In the genomic region with DNA sequence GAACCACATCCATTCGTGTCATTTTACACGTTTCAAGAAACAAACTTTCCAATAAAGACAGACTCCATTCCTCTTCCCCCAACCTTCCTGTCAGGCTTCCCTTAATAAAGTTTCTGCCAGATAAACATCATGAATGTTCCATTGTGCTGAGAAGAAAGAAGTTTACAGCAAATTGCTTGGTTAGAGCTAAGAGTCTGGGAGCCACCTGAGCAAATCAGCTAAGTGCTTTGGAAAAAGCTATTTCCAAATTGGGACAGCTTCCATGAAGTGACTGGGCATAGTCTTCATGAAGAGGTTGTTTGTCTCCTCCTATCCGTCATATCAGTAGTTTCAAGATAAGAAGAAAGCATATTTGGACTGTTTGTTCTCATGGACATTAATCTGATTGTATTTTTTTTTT, we compare ENCODE assay signal across 3 cellular contexts.
TF ChIP-seq lines count a peak whose summit lies in the region.

No MANE protein-coding gene starts in this region.

TF ChIP-seq in SK-N-SH treated with all-trans-retinoic acid at 6 μM for 48 hours, 23 proteins besides CTCF, POLR2A, EP300 and RAD21:
- TF ChIP-seq SNAI2 (CRISPR knock-in tag; IDR thresholded peaks at IDR 0.05) (0 out of 2 replicates have a peak, but pooled peaks have one; percentile 42), RARB (CRISPR knock-in tag; IDR thresholded peaks at IDR 0.05) (no peak), ISL1 (CRISPR knock-in tag; IDR thresholded peaks at IDR 0.05) (peak; percentile 89), TOX (CRISPR knock-in tag; IDR thresholded peaks at IDR 0.05; ENCODE audit: borderline replicate concordance) (no peak)
TF ChIP-seq in SK-N-SH treated with all-trans-retinoic acid at 6 μM for 48 hours: peak in this region for 2.

TF ChIP-seq in SK-N-SH, 30 proteins besides CTCF, POLR2A, EP300 and RAD21:
- TF ChIP-seq TCF12 (IDR thresholded peaks at IDR 0.05), result no peak
- no peak for TF ChIP-seq FOXJ3 (CRISPR knock-in tag; IDR thresholded peaks at IDR 0.05)
- TF ChIP-seq RXRA (IDR thresholded peaks at IDR 0.05; ENCODE audit: borderline replicate concordance, low read depth), result no peak
- TF ChIP-seq CHD2 (IDR thresholded peaks at IDR 0.05; ENCODE audit: low read length, partially characterized antibody), result no peak
- TF ChIP-seq GABPA (IDR thresholded peaks at IDR 0.05; ENCODE audit: low read depth), result no peak
- no peak for TF ChIP-seq TAF1 (IDR thresholded peaks at IDR 0.05; ENCODE audit: borderline replicate concordance, low read depth, low read length)
- no peak for TF ChIP-seq YY1 (IDR thresholded peaks at IDR 0.05; ENCODE audit: low read depth)
- TF ChIP-seq RFX5 (IDR thresholded peaks at IDR 0.05; ENCODE audit: low read length), result no peak
- no peak for TF ChIP-seq FOXM1 (IDR thresholded peaks at IDR 0.05; ENCODE audit: low read depth)
- TF ChIP-seq TEAD4 (IDR thresholded peaks at IDR 0.05; ENCODE audit: borderline replicate concordance, insufficient read depth), result no peak
- no peak for TF ChIP-seq SMC3 (IDR thresholded peaks at IDR 0.05; ENCODE audit: low read depth, low read length)
- TF ChIP-seq, protein P1, sequence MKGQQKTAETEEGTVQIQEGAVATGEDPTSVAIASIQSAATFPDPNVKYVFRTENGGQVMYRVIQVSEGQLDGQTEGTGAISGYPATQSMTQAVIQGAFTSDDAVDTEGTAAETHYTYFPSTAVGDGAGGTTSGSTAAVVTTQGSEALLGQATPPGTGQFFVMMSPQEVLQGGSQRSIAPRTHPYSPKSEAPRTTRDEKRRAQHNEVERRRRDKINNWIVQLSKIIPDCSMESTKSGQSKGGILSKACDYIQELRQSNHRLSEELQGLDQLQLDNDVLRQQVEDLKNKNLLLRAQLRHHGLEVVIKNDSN (IDR thresholded peaks at IDR 0.05; ENCODE audit: borderline replicate concordance, low read depth), result no peak
- no peak for TF ChIP-seq ELF1 (IDR thresholded peaks at IDR 0.05)
- TF ChIP-seq, protein P2, sequence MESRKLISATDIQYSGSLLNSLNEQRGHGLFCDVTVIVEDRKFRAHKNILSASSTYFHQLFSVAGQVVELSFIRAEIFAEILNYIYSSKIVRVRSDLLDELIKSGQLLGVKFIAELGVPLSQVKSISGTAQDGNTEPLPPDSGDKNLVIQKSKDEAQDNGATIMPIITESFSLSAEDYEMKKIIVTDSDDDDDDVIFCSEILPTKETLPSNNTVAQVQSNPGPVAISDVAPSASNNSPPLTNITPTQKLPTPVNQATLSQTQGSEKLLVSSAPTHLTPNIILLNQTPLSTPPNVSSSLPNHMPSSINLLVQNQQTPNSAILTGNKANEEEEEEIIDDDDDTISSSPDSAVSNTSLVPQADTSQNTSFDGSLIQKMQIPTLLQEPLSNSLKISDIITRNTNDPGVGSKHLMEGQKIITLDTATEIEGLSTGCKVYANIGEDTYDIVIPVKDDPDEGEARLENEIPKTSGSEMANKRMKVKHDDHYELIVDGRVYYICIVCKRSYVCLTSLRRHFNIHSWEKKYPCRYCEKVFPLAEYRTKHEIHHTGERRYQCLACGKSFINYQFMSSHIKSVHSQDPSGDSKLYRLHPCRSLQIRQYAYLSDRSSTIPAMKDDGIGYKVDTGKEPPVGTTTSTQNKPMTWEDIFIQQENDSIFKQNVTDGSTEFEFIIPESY (IDR thresholded peaks at IDR 0.05; ENCODE audit: borderline replicate concordance, low read depth), result no peak
- TF ChIP-seq POLR2AphosphoS5 (IDR thresholded peaks at IDR 0.05; ENCODE audit: low read depth, low read length), result no peak
- TF ChIP-seq MXI1 (IDR thresholded peaks at IDR 0.05; ENCODE audit: low read depth, low read length), result no peak
- TF ChIP-seq MEF2A (IDR thresholded peaks at IDR 0.05; ENCODE audit: borderline replicate concordance, low read depth), result no peak
- TF ChIP-seq RCOR1 (IDR thresholded peaks at IDR 0.05; ENCODE audit: low read length), result no peak

TF ChIP-seq in H1, 55 proteins besides CTCF, POLR2A, EP300 and RAD21:
- TF ChIP-seq SP4 (IDR thresholded peaks at IDR 0.05; ENCODE audit: low read length) (no peak), JUN (IDR thresholded peaks at IDR 0.05; ENCODE audit: low read depth, low read length) (no peak), SIRT6 (IDR thresholded peaks at IDR 0.05; ENCODE audit: low read length) (no peak), SUZ12 (IDR thresholded peaks at IDR 0.05; ENCODE audit: low read length) (no peak), SAP30 (IDR thresholded peaks at IDR 0.05; ENCODE audit: insufficient read depth, insufficient replicate concordance, low read length) (no peak), SP2 (IDR thresholded peaks at IDR 0.05; ENCODE audit: low read length) (no peak), FOSL1 (IDR thresholded peaks at IDR 0.05; ENCODE audit: insufficient read depth, low read depth, low read length) (no peak), RNF2 (IDR thresholded peaks at IDR 0.05; ENCODE audit: borderline replicate concordance, low read depth, low read length, missing control alignments, poor library complexity, severe bottlenecking) (no peak), BACH1 (IDR thresholded peaks at IDR 0.05; ENCODE audit: low read length) (no peak), SIN3A (conservative IDR thresholded peaks at IDR 0.05 in 1 of 2, IDR thresholded peaks at IDR 0.05 in 1 of 2; ENCODE audit: low read depth in 1 of 2, low read length in 2 of 2) (no peak), NRF1 (IDR thresholded peaks at IDR 0.05; ENCODE audit: low read depth, low read length) (no peak), TAF7 (optimal IDR thresholded peaks at IDR 0.05; ENCODE audit: borderline replicate concordance, low read depth, low read length) (no peak), EGR1 (IDR thresholded peaks at IDR 0.05; ENCODE audit: borderline replicate concordance, low read depth, low read length) (no peak), YY1 (IDR thresholded peaks at IDR 0.05; ENCODE audit: low read depth, low read length) (no peak)
- TF ChIP-seq, protein P3, sequence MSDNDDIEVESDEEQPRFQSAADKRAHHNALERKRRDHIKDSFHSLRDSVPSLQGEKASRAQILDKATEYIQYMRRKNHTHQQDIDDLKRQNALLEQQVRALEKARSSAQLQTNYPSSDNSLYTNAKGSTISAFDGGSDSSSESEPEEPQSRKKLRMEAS (IDR thresholded peaks at IDR 0.05), result no peak
- TF ChIP-seq, protein P4, sequence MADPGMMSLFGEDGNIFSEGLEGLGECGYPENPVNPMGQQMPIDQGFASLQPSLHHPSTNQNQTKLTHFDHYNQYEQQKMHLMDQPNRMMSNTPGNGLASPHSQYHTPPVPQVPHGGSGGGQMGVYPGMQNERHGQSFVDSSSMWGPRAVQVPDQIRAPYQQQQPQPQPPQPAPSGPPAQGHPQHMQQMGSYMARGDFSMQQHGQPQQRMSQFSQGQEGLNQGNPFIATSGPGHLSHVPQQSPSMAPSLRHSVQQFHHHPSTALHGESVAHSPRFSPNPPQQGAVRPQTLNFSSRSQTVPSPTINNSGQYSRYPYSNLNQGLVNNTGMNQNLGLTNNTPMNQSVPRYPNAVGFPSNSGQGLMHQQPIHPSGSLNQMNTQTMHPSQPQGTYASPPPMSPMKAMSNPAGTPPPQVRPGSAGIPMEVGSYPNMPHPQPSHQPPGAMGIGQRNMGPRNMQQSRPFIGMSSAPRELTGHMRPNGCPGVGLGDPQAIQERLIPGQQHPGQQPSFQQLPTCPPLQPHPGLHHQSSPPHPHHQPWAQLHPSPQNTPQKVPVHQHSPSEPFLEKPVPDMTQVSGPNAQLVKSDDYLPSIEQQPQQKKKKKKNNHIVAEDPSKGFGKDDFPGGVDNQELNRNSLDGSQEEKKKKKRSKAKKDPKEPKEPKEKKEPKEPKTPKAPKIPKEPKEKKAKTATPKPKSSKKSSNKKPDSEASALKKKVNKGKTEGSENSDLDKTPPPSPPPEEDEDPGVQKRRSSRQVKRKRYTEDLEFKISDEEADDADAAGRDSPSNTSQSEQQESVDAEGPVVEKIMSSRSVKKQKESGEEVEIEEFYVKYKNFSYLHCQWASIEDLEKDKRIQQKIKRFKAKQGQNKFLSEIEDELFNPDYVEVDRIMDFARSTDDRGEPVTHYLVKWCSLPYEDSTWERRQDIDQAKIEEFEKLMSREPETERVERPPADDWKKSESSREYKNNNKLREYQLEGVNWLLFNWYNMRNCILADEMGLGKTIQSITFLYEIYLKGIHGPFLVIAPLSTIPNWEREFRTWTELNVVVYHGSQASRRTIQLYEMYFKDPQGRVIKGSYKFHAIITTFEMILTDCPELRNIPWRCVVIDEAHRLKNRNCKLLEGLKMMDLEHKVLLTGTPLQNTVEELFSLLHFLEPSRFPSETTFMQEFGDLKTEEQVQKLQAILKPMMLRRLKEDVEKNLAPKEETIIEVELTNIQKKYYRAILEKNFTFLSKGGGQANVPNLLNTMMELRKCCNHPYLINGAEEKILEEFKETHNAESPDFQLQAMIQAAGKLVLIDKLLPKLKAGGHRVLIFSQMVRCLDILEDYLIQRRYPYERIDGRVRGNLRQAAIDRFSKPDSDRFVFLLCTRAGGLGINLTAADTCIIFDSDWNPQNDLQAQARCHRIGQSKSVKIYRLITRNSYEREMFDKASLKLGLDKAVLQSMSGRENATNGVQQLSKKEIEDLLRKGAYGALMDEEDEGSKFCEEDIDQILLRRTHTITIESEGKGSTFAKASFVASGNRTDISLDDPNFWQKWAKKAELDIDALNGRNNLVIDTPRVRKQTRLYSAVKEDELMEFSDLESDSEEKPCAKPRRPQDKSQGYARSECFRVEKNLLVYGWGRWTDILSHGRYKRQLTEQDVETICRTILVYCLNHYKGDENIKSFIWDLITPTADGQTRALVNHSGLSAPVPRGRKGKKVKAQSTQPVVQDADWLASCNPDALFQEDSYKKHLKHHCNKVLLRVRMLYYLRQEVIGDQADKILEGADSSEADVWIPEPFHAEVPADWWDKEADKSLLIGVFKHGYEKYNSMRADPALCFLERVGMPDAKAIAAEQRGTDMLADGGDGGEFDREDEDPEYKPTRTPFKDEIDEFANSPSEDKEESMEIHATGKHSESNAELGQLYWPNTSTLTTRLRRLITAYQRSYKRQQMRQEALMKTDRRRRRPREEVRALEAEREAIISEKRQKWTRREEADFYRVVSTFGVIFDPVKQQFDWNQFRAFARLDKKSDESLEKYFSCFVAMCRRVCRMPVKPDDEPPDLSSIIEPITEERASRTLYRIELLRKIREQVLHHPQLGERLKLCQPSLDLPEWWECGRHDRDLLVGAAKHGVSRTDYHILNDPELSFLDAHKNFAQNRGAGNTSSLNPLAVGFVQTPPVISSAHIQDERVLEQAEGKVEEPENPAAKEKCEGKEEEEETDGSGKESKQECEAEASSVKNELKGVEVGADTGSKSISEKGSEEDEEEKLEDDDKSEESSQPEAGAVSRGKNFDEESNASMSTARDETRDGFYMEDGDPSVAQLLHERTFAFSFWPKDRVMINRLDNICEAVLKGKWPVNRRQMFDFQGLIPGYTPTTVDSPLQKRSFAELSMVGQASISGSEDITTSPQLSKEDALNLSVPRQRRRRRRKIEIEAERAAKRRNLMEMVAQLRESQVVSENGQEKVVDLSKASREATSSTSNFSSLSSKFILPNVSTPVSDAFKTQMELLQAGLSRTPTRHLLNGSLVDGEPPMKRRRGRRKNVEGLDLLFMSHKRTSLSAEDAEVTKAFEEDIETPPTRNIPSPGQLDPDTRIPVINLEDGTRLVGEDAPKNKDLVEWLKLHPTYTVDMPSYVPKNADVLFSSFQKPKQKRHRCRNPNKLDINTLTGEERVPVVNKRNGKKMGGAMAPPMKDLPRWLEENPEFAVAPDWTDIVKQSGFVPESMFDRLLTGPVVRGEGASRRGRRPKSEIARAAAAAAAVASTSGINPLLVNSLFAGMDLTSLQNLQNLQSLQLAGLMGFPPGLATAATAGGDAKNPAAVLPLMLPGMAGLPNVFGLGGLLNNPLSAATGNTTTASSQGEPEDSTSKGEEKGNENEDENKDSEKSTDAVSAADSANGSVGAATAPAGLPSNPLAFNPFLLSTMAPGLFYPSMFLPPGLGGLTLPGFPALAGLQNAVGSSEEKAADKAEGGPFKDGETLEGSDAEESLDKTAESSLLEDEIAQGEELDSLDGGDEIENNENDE (IDR thresholded peaks at IDR 0.05; ENCODE audit: insufficient replicate concordance, low read length), result no peak
- TF ChIP-seq, protein P5, sequence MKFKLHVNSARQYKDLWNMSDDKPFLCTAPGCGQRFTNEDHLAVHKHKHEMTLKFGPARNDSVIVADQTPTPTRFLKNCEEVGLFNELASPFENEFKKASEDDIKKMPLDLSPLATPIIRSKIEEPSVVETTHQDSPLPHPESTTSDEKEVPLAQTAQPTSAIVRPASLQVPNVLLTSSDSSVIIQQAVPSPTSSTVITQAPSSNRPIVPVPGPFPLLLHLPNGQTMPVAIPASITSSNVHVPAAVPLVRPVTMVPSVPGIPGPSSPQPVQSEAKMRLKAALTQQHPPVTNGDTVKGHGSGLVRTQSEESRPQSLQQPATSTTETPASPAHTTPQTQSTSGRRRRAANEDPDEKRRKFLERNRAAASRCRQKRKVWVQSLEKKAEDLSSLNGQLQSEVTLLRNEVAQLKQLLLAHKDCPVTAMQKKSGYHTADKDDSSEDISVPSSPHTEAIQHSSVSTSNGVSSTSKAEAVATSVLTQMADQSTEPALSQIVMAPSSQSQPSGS (IDR thresholded peaks at IDR 0.05; ENCODE audit: low read length), result no peak
- TF ChIP-seq, protein P6, sequence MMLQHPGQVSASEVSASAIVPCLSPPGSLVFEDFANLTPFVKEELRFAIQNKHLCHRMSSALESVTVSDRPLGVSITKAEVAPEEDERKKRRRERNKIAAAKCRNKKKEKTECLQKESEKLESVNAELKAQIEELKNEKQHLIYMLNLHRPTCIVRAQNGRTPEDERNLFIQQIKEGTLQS (IDR thresholded peaks at IDR 0.05; ENCODE audit: insufficient read depth, low read depth, low read length), result no peak
